Comparison of ENCODE assay signal across 1 cellular context in the genomic region with DNA sequence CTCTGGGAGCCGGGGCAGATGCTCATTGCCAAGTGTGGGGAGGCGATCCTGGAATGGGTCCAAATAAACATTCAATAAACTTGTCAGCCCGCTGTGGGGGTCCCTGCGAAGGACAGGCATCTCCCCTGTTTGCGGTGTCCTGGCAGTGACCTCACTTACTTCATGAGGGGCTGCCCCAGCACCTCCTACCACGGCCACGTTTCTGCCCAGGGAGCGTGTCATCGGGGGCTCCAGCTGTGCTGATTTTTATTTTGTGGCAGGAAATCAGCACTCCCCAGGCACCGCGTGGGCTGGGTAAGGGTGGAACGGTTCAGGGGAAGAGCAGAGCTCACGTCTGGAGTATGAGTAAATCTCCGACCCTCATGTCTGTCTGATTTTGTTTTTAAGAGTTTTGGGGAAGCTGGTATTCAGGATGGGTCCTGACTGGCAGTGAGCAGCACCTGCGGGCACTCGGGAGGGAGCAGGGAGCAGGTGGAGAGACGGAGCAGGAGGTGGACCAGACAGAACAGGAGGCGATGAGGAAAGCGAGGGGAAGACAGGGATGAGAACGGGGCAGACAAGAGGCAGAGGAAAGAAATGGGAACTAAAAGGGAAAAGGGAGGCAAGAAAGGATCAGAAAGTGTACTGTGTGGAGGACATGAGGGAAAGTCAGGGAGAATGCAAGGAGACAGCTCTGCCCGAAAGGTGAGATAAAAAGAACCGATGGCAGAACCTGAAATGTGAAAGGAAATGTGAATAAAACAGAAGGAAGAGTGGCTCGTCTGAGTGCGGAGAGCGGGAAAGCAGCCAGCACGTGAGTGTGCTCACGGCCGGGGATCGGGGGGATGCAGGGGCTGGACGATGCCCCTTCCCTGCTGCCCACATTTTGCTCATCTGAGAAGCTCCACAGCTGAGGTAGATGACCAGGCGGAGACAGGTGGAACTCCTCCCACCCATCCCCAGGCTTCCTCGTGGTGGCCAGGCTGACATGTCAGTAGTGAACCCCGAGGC.
TF ChIP-seq lines count a peak whose summit lies in the region.

No MANE protein-coding gene starts in this region.

TF ChIP-seq in H1, 55 proteins besides CTCF, POLR2A, EP300 and RAD21:
- TF ChIP-seq ASH2L (IDR thresholded peaks at IDR 0.05; ENCODE audit: low read length) (no peak), BRCA1 (IDR thresholded peaks at IDR 0.05; ENCODE audit: low read depth, low read length) (no peak), SAP30 (IDR thresholded peaks at IDR 0.05; ENCODE audit: insufficient read depth, insufficient replicate concordance, low read length) (no peak), JUND (IDR thresholded peaks at IDR 0.05; ENCODE audit: low read length) (no peak), JUN (IDR thresholded peaks at IDR 0.05; ENCODE audit: low read depth, low read length) (no peak), RBBP5 (IDR thresholded peaks at IDR 0.05; ENCODE audit: borderline replicate concordance, low read depth, low read length) (no peak)
- TF ChIP-seq, protein P1, sequence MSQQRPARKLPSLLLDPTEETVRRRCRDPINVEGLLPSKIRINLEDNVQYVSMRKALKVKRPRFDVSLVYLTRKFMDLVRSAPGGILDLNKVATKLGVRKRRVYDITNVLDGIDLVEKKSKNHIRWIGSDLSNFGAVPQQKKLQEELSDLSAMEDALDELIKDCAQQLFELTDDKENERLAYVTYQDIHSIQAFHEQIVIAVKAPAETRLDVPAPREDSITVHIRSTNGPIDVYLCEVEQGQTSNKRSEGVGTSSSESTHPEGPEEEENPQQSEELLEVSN (IDR thresholded peaks at IDR 0.05), result peak; percentile 69
TF ChIP-seq in H1: peak in this region for 1.
